In the genomic region with DNA sequence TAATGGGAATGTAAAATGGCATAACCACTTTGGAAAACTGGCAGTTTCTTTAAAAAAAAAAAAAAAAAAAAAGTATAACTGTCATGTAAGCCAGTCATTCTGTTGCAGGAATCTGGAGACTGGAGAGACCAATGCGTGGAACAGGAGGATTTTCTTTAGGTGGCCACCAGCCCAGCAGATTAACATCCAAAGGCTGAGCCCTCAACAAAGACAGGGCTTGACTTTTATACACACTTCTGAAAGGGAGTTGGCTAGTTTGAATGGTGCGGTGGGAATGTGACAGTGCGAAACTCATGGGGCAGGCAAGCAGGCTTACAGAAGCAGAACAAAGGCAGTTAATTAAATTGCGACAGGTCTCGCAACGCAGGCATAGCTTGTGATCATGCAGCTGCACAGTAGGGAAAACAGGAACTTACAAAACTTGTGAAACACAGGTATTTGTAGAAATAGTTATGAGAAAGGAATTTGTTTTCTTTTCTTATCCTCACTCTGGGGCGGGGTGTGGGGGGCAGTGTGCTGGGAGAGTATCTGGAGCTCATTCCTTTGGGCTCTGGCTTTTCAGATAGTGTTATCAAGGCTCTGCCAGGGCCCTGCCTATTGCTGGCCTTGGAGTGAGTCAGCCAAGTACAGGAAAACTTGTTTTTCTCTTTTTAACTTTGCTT, we compare ENCODE assay signal across 1 cellular context.
TF ChIP-seq lines count a peak whose summit lies in the region.

No MANE protein-coding gene starts in this region.

TF ChIP-seq in SK-N-SH treated with all-trans-retinoic acid at 6 μM for 48 hours, 23 proteins besides CTCF, POLR2A, EP300 and RAD21 (continued from another document):
- TF ChIP-seq, protein P1, sequence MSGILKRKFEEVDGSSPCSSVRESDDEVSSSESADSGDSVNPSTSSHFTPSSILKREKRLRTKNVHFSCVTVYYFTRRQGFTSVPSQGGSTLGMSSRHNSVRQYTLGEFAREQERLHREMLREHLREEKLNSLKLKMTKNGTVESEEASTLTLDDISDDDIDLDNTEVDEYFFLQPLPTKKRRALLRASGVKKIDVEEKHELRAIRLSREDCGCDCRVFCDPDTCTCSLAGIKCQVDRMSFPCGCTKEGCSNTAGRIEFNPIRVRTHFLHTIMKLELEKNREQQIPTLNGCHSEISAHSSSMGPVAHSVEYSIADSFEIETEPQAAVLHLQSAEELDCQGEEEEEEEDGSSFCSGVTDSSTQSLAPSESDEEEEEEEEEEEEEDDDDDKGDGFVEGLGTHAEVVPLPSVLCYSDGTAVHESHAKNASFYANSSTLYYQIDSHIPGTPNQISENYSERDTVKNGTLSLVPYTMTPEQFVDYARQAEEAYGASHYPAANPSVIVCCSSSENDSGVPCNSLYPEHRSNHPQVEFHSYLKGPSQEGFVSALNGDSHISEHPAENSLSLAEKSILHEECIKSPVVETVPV (CRISPR knock-in tag; IDR thresholded peaks at IDR 0.05): no peak
- TF ChIP-seq TOX (CRISPR knock-in tag; IDR thresholded peaks at IDR 0.05; ENCODE audit: borderline replicate concordance): no peak
- TF ChIP-seq PPARA (CRISPR knock-in tag; IDR thresholded peaks at IDR 0.05; ENCODE audit: borderline replicate concordance): no peak
- TF ChIP-seq ZFP30 (CRISPR knock-in tag; IDR thresholded peaks at IDR 0.05): no peak
- TF ChIP-seq CSDC2 (CRISPR knock-in tag; IDR thresholded peaks at IDR 0.05): no peak
